19 cellular contexts compared by ENCODE assay signal in genomic region chr12:22360772-22361171, GRCh38.
"Had no signal": no experiment of that assay in that cellular context is flagged by ENCODE, and none has a peak within 500 bp of the region (broad histone marks: within the 10 kb centered on the region; RNA-seq: fewer than 3 reads in every experiment).

No MANE protein-coding gene starts in this region.

- H3K4me3 Mint-ChIP-seq: activated T-cell treated with anti-CD3 and anti-CD28 coated beads, Interleukin-2, amount 50 U/mL, for 24 hours; activated T-helper 17 cell treated with anti-CD3 and anti-CD28 coated beads, Interleukin-2, amount 50 U/mL, for 72 hours; dendritic cell treated with granulocyte-macrophage colony-stimulating factor and Interleukin-4, amounts not matched to agents 40 ng/mL and 50 ng/mL, for 4 days; mesothelial cell of epicardium; nephron; stimulated activated effector memory CD8-positive, alpha-beta T cell treated with anti-CD3 and anti-CD28 coated beads, Interleukin-12 subunit alpha, Interleukin-12 subunit beta, amount 100 ng/mL, for 72 hours; stimulated activated naive CD8-positive, alpha-beta T cell treated with anti-CD3 and anti-CD28 coated beads, Interleukin-15, amount 100 ng/mL, for 72 hours; T-helper 17 cell had no signal

- H3K4me1 Mint-ChIP-seq: activated T-helper 17 cell treated with anti-CD3 and anti-CD28 coated beads, Interleukin-2, amount 50 U/mL, for 72 hours; mesothelial cell of epicardium; nephron; stimulated activated effector memory CD8-positive, alpha-beta T cell treated with anti-CD3 and anti-CD28 coated beads, Interleukin-12 subunit alpha, Interleukin-12 subunit beta, amount 100 ng/mL, for 72 hours; stimulated activated naive CD8-positive, alpha-beta T cell treated with anti-CD3 and anti-CD28 coated beads, Interleukin-15, amount 100 ng/mL, for 72 hours; T-helper 17 cell had no signal

- ATAC-seq: activated naive CD4-positive, alpha-beta T cell treated with anti-CD3 and anti-CD28 coated beads, Interleukin-2, amount 50 U/mL, for 72 hours; activated T-helper 17 cell treated with anti-CD3 and anti-CD28 coated beads, Interleukin-2, amount 50 U/mL, for 72 hours; psoas muscle; stimulated activated effector memory CD8-positive, alpha-beta T cell treated with anti-CD3 and anti-CD28 coated beads, Interleukin-12 subunit alpha, Interleukin-12 subunit beta, amount 100 ng/mL, for 72 hours; stimulated activated naive CD8-positive, alpha-beta T cell treated with anti-CD3 and anti-CD28 coated beads, Interleukin-15, amount 100 ng/mL, for 72 hours; T-helper 17 cell had no signal

- H3K36me3 Mint-ChIP-seq: activated naive CD4-positive, alpha-beta T cell treated with anti-CD3 and anti-CD28 coated beads, Interleukin-2, amount 50 U/mL, for 72 hours; mesothelial cell of epicardium; stimulated activated effector memory CD8-positive, alpha-beta T cell treated with anti-CD3 and anti-CD28 coated beads, Interleukin-12 subunit alpha, Interleukin-12 subunit beta, amount 100 ng/mL, for 72 hours had no signal

- H3K27ac Mint-ChIP-seq: activated naive CD4-positive, alpha-beta T cell treated with anti-CD3 and anti-CD28 coated beads, Interleukin-2, amount 50 U/mL, for 72 hours; activated T-cell treated with anti-CD3 and anti-CD28 coated beads, Interleukin-2, amount 50 U/mL, for 24 hours; activated T-helper 17 cell treated with anti-CD3 and anti-CD28 coated beads, Interleukin-2, amount 50 U/mL, for 72 hours; dendritic cell treated with granulocyte-macrophage colony-stimulating factor and Interleukin-4, amounts not matched to agents 40 ng/mL and 50 ng/mL, for 4 days; mesothelial cell of epicardium; nephron; stimulated activated effector memory CD8-positive, alpha-beta T cell treated with anti-CD3 and anti-CD28 coated beads, Interleukin-12 subunit alpha, Interleukin-12 subunit beta, amount 100 ng/mL, for 72 hours; stimulated activated naive CD8-positive, alpha-beta T cell treated with anti-CD3 and anti-CD28 coated beads, Interleukin-15, amount 100 ng/mL, for 72 hours; T-helper 17 cell had no signal

- H3K9me3 Mint-ChIP-seq: activated naive CD4-positive, alpha-beta T cell treated with anti-CD3 and anti-CD28 coated beads, Interleukin-2, amount 50 U/mL, for 72 hours; activated T-cell treated with anti-CD3 and anti-CD28 coated beads, Interleukin-2, amount 50 U/mL, for 24 hours; activated T-helper 17 cell treated with anti-CD3 and anti-CD28 coated beads, Interleukin-2, amount 50 U/mL, for 72 hours; dendritic cell treated with granulocyte-macrophage colony-stimulating factor and Interleukin-4, amounts not matched to agents 40 ng/mL and 50 ng/mL, for 4 days; stimulated activated effector memory CD8-positive, alpha-beta T cell treated with anti-CD3 and anti-CD28 coated beads, Interleukin-12 subunit alpha, Interleukin-12 subunit beta, amount 100 ng/mL, for 72 hours; stimulated activated naive CD8-positive, alpha-beta T cell treated with anti-CD3 and anti-CD28 coated beads, Interleukin-15, amount 100 ng/mL, for 72 hours had no signal

- DNase-seq: activated CD4-positive, alpha-beta T cell treated with anti-CD3 and anti-CD28 coated beads, Interleukin-2, amount 50 U/mL, for 1 hour; activated CD4-positive, CD25-positive, alpha-beta regulatory T cell treated with anti-CD3 and anti-CD28 coated beads, Interleukin-2, amount 50 U/mL, for 72 hours; activated T-cell treated with anti-CD3 and anti-CD28 coated beads, Interleukin-2, amount 50 U/mL, for 24 hours; aorta; brain microvascular endothelial cell; effector CD4-positive, alpha-beta T cell; heart right ventricle; islet precursor cell; ovary; psoas muscle; stimulated activated CD4-positive, alpha-beta T cell treated with anti-CD3 and anti-CD28 coated beads, Interleukin-2, amount 100 ng/mL, for 24 hours; stimulated activated naive CD8-positive, alpha-beta T cell treated with anti-CD3 and anti-CD28 coated beads, Interleukin-15, amount 100 ng/mL, for 72 hours; T-helper 17 cell had no signal

- H3K27me3 Mint-ChIP-seq: activated T-helper 17 cell treated with anti-CD3 and anti-CD28 coated beads, Interleukin-2, amount 50 U/mL, for 72 hours; dendritic cell treated with granulocyte-macrophage colony-stimulating factor and Interleukin-4, amounts not matched to agents 40 ng/mL and 50 ng/mL, for 4 days; T-helper 17 cell had no signal
